Comparison of ENCODE assay signal across 13 cellular contexts in the genomic region with DNA sequence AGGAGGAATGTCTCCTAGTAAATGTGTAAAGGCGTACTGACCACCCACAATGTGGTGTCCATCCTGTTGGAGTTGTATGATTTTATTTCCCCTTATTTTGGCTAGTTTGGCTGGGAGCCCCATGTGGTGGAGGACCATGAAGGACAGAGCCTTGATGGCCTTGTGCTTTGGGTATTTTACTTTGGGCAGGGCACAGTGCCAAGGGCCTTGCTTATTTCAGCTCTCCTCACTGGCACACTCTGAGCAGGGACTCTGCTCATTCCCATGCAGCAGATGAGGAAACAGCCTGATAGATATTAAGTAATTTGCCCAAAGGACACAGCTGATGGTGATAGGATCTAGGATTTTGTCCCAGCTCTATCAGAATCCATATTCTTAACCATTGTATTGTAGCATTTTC. TPM values are rescaled to one million over a fixed set of nuclear protein-coding genes. Genes with fewer than 3 reads are reported as not detected.
DNase-seq lines count a peak whose midpoint lies in the region; ATAC-seq and TF ChIP-seq lines count a peak whose summit lies in the region.
"Had no signal": no experiment of that assay in that cellular context is flagged by ENCODE, and none has a peak within 500 bp of the region (broad histone marks: within the 10 kb centered on the region; RNA-seq: fewer than 3 reads in every experiment).

No MANE protein-coding gene starts in this region.

- no CpG with 5 or more reads among the region's 1 CpG for WGBS in trophoblast cell (ENCODE audit: extremely low coverage, insufficient coverage, insufficient read length)
- 100% methylated on average over 1 of the region's 1 CpG for WGBS in thyroid gland, 2 donors
- WGBS in neuronal stem cell (ENCODE audit: extremely low coverage in 2 of 2, insufficient read length in 2 of 2, insufficient replicate concordance in 1 of 2), 2 donors, result no CpG with 5 or more reads among the region's 1 CpG

- H3K4ac ChIP-seq in trophoblast cell (ENCODE audit: low read depth, low read length) (peak overlapping the region; percentile 28), neuronal stem cell (ENCODE audit: low read length) (no peak overlapping the region)

- no peaks in the 10 kb centered on the region for H3K79me2 ChIP-seq in trophoblast cell (ENCODE audit: control insufficient read depth, insufficient read depth, low read length, poor library complexity)

- H2BK15ac ChIP-seq in neuronal stem cell (ENCODE audit: low read length), result no peak overlapping the region

- H3K23ac ChIP-seq in trophoblast cell (ENCODE audit: low read length) (no peak overlapping the region), neuronal stem cell (ENCODE audit: low read depth, low read length, poor library complexity) (no peak overlapping the region)

- peaks cover 22% of the 10 kb centered on the region for H3K79me1 ChIP-seq in trophoblast cell (ENCODE audit: low read length)
- H3K79me1 ChIP-seq in neuronal stem cell (ENCODE audit: low read depth, low read length), result no peaks in the 10 kb centered on the region

- no peak overlapping the region for H3K4me2 ChIP-seq in trophoblast cell (ENCODE audit: low read length)
- no peak overlapping the region for H3K4me2 ChIP-seq in neuronal stem cell (ENCODE audit: insufficient read depth, low read length, poor library complexity, severe bottlenecking)
- H3K4me2 ChIP-seq: BLaER1 treated with 17β-estradiol and CSF1 and Interleukin-3, amounts not matched to agents 10 nM and 100 nM; KMS-11; SK-N-SH had no signal

- no peak overlapping the region for H4K8ac ChIP-seq in trophoblast cell (ENCODE audit: low read depth, low read length)
- H4K8ac ChIP-seq in neuronal stem cell (ENCODE audit: low read depth, low read length), result no peak overlapping the region

- TF ChIP-seq CTCF in thyroid gland (IDR thresholded peaks at IDR 0.05), result no peak

- H2BK120ac ChIP-seq in trophoblast cell (ENCODE audit: insufficient read depth, low read length, poor library complexity), result peak overlapping the region; percentile 8
- no peak overlapping the region for H2BK120ac ChIP-seq in neuronal stem cell (ENCODE audit: low read depth, low read length)

- H3K18ac ChIP-seq in trophoblast cell (ENCODE audit: low read length), result peak overlapping the region; percentile 44
- no peak overlapping the region for H3K18ac ChIP-seq in neuronal stem cell (ENCODE audit: low read length)

- H3K4me1 ChIP-seq in trophoblast cell (ENCODE audit: control insufficient read depth in 1 of 2, insufficient read depth in 2 of 2, low read length in 2 of 2), result peaks cover 20 to 33% of the 10 kb centered on the region in 2 experiments
- H3K4me1 ChIP-seq in thyroid gland, result peaks cover 24 to 26% of the 10 kb centered on the region in 2 donors
- peaks cover 0 to 5% of the 10 kb centered on the region in 2 donors for H3K4me1 ChIP-seq in neuronal stem cell (ENCODE audit: control insufficient read depth in 2 of 2, insufficient read depth in 1 of 2, low read depth in 1 of 2, low read length in 2 of 2)

- H3K14ac ChIP-seq in trophoblast cell (ENCODE audit: low read length) (peak overlapping the region; percentile 33), neuronal stem cell (ENCODE audit: low read length) (no peak overlapping the region)

- DNase-seq in Right ventricle myocardium superior (peak; percentile 51), Right ventricle myocardium inferior (ENCODE audit: missing footprints) (no peak), epithelial cell of prostate (ENCODE audit: low read depth, low spot score) (no peak), trophoblast cell (no peak), thyroid gland (peak; percentile 47 to 55), NCI-H2196 (lab: John Stamatoyannopoulos, UW; ENCODE audit: unreplicated experiment) (no peak), NCI-H146 treated with DMSO at 0.1 percent for 48 hours (lab: John Stamatoyannopoulos, UW; ENCODE audit: unreplicated experiment) (no peak), neuronal stem cell (ENCODE audit: low spot score) (no peak)
- DNase-seq: NCI-H1105, SIG-M5 had no signal

- peak overlapping the region; percentile 63 for H2BK5ac ChIP-seq in trophoblast cell (ENCODE audit: low read depth, low read length, poor library complexity)
- H2BK5ac ChIP-seq in neuronal stem cell (ENCODE audit: low read length), result no peak overlapping the region

- H3K27me3 ChIP-seq in trophoblast cell (ENCODE audit: insufficient read depth, low read length) (no peaks in the 10 kb centered on the region), thyroid gland (no peaks in the 10 kb centered on the region), neuronal stem cell (ENCODE audit: control insufficient read depth in 3 of 3, insufficient read depth in 3 of 3, low read depth in 1 of 3, low read length in 3 of 3) (no peaks in the 10 kb centered on the region)
- H3K27me3 ChIP-seq: BLaER1 treated with 17β-estradiol and CSF1 and Interleukin-3, amounts not matched to agents 10 nM and 100 nM had no signal

- no peak overlapping the region for H3K4me3 ChIP-seq in trophoblast cell (ENCODE audit: low read depth, low read length)
- H3K4me3 ChIP-seq in thyroid gland (replicated peaks in 1 of 3), result no peak overlapping the region
- no peak overlapping the region for H3K4me3 ChIP-seq in neuronal stem cell (ENCODE audit: low read length in 2 of 2)
- H3K4me3 ChIP-seq: BLaER1 treated with 17β-estradiol and CSF1 and Interleukin-3, amounts not matched to agents 10 nM and 100 nM had no signal

- H3K9me3 ChIP-seq in trophoblast cell (ENCODE audit: insufficient read depth, low read depth, low read length) (no peaks in the 10 kb centered on the region), thyroid gland (no peaks in the 10 kb centered on the region), neuronal stem cell (replicated peaks in 1 of 2; ENCODE audit: control insufficient read depth in 2 of 2, insufficient read depth in 1 of 2, low read depth in 1 of 2, low read length in 2 of 2) (no peaks in the 10 kb centered on the region)
- H3K9me3 ChIP-seq: BLaER1 treated with 17β-estradiol and CSF1 and Interleukin-3, amounts not matched to agents 10 nM and 100 nM; SK-N-SH had no signal

- intact Hi-C loops in Right ventricle myocardium superior (cut with DNase I), result loop anchor here (5.0 to 10.0 kb wide), 2 partner anchors 224 to 256 kb away; a partner anchor contains a TSS
- intact Hi-C loops in Right ventricle myocardium inferior (cut with DNase I), result loop anchor here (10.0 kb wide), 1 partner anchor 224 kb away; a partner anchor contains a TSS
- intact Hi-C loops in thyroid gland (cut with DNase I), result loop anchor here (5.0 kb wide), 1 partner anchor 256 kb away; no protein-coding TSS in a partner anchor

- peak overlapping the region; percentile 74 for H2BK12ac ChIP-seq in trophoblast cell (ENCODE audit: low read length)
- H2BK12ac ChIP-seq in neuronal stem cell (ENCODE audit: low read length), result no peak overlapping the region

- no peak overlapping the region for H4K12ac ChIP-seq in trophoblast cell (ENCODE audit: low read depth, low read length)

- no peak for TF ChIP-seq POLR2A in thyroid gland (IDR thresholded peaks at IDR 0.05)

- ATAC-seq in Right ventricle myocardium superior (ENCODE audit: poor library complexity) (peak; percentile 40), Right ventricle myocardium inferior (no peak)

- H3K36me3 ChIP-seq in trophoblast cell (ENCODE audit: control insufficient read depth in 1 of 2, insufficient read depth in 2 of 2, low read length in 2 of 2) (peaks cover 15 to 39% of the 10 kb centered on the region in 2 experiments), thyroid gland (no peaks in the 10 kb centered on the region), neuronal stem cell (replicated peaks in 1 of 2; ENCODE audit: control insufficient read depth in 2 of 2, insufficient read depth in 2 of 2, low read length in 2 of 2) (peaks cover 0 to 47% of the 10 kb centered on the region in 2 donors)

- H3K9ac ChIP-seq in trophoblast cell (ENCODE audit: low read length), result no peak overlapping the region
- no peak overlapping the region for H3K9ac ChIP-seq in neuronal stem cell (ENCODE audit: low read depth, low read length, poor library complexity)
- H3K9ac ChIP-seq: BLaER1 treated with 17β-estradiol and CSF1 and Interleukin-3, amounts not matched to agents 10 nM and 100 nM; KMS-11; SK-N-SH had no signal

- H2AK5ac ChIP-seq in trophoblast cell (ENCODE audit: low read length) (no peak overlapping the region), neuronal stem cell (ENCODE audit: low read depth, low read length) (no peak overlapping the region)

- H4K91ac ChIP-seq in trophoblast cell (ENCODE audit: low read depth, low read length), result peak overlapping the region; percentile 41
- no peak overlapping the region for H4K91ac ChIP-seq in neuronal stem cell (ENCODE audit: low read depth, low read length, poor library complexity)

- H2AFZ ChIP-seq in trophoblast cell (ENCODE audit: insufficient read depth, low read length, poor library complexity), result no peak overlapping the region
- H2AFZ ChIP-seq in neuronal stem cell (ENCODE audit: low read length), result no peak overlapping the region

- H3K27ac ChIP-seq in epithelial cell of prostate (peak overlapping the region; percentile 55), trophoblast cell (ENCODE audit: low read depth, low read length) (peak overlapping the region; percentile 63), thyroid gland (peak overlapping the region; percentile 80 to 91 (median 89)), neuronal stem cell (replicated peaks; ENCODE audit: low read length) (no peak overlapping the region)
- H3K27ac ChIP-seq: BLaER1 treated with 17β-estradiol and CSF1 and Interleukin-3, amounts not matched to agents 10 nM and 100 nM; KMS-11 had no signal

RNA-seq across cellular contexts. Expression of a gene that starts 50.2 kb away (rescaled TPM):
- total RNA-seq in Right ventricle myocardium superior (184 TPM), Right ventricle myocardium inferior (205 TPM), thyroid gland (10 to 100 TPM; 37.6 to 56.1 (median 44.5) TPM)
- polyA plus RNA-seq in trophoblast cell (2013), result 69.5 and 72.9 TPM in 2 replicates
- 14.4 TPM for polyA plus RNA-seq in neuronal stem cell (2013, experiment 1 of 2)
- polyA plus RNA-seq in neuronal stem cell (2013, experiment 2 of 2), result 14.7 TPM

Comparison
In these comparisons a context has a peak if more than half of its experiments do, and no peak if none do; other contexts are left out.
1. DNase-seq: peak in Right ventricle myocardium superior (single experiment) and thyroid gland (2 of 2); none in Right ventricle myocardium inferior (single experiment), epithelial cell of prostate (single experiment), trophoblast cell (0 of 2), NCI-H2196 (single experiment), NCI-H146 treated with DMSO at 0.1 percent for 48 hours (single experiment) and neuronal stem cell (single experiment).